ENCODE assay signal across 1 cellular context in genomic region chr16:25038239-25038954, GRCh38.
TF ChIP-seq lines count a peak whose summit lies in the region.

No MANE protein-coding gene starts in this region.

TF ChIP-seq in HepG2, 621 proteins besides CTCF, POLR2A, EP300 and RAD21:
- TF ChIP-seq FOXK2 (IDR thresholded peaks at IDR 0.05), result no peak
- no peak for TF ChIP-seq TMF1 (CRISPR knock-in tag; IDR thresholded peaks at IDR 0.05; ENCODE audit: low read depth)
- TF ChIP-seq, protein P1, sequence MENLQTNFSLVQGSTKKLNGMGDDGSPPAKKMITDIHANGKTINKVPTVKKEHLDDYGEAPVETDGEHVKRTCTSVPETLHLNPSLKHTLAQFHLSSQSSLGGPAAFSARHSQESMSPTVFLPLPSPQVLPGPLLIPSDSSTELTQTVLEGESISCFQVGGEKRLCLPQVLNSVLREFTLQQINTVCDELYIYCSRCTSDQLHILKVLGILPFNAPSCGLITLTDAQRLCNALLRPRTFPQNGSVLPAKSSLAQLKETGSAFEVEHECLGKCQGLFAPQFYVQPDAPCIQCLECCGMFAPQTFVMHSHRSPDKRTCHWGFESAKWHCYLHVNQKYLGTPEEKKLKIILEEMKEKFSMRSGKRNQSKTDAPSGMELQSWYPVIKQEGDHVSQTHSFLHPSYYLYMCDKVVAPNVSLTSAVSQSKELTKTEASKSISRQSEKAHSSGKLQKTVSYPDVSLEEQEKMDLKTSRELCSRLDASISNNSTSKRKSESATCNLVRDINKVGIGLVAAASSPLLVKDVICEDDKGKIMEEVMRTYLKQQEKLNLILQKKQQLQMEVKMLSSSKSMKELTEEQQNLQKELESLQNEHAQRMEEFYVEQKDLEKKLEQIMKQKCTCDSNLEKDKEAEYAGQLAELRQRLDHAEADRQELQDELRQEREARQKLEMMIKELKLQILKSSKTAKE (CRISPR knock-in tag; IDR thresholded peaks at IDR 0.05; ENCODE audit: borderline replicate concordance), result no peak
- TF ChIP-seq KLF12 (CRISPR knock-in tag; IDR thresholded peaks at IDR 0.05; ENCODE audit: borderline replicate concordance), result no peak
- TF ChIP-seq, protein P2, sequence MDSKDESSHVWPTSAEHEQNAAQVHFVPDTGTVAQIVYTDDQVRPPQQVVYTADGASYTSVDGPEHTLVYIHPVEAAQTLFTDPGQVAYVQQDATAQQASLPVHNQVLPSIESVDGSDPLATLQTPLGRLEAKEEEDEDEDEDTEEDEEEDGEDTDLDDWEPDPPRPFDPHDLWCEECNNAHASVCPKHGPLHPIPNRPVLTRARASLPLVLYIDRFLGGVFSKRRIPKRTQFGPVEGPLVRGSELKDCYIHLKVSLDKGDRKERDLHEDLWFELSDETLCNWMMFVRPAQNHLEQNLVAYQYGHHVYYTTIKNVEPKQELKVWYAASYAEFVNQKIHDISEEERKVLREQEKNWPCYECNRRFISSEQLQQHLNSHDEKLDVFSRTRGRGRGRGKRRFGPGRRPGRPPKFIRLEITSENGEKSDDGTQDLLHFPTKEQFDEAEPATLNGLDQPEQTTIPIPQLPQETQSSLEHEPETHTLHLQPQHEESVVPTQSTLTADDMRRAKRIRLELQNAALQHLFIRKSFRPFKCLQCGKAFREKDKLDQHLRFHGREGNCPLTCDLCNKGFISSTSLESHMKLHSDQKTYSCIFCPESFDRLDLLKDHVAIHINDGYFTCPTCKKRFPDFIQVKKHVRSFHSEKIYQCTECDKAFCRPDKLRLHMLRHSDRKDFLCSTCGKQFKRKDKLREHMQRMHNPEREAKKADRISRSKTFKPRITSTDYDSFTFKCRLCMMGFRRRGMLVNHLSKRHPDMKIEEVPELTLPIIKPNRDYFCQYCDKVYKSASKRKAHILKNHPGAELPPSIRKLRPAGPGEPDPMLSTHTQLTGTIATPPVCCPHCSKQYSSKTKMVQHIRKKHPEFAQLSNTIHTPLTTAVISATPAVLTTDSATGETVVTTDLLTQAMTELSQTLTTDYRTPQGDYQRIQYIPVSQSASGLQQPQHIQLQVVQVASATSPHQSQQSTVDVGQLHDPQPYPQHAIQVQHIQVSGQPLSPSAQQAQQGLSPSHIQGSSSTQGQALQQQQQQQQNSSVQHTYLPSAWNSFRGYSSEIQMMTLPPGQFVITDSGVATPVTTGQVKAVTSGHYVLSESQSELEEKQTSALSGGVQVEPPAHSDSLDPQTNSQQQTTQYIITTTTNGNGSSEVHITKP (CRISPR knock-in tag; IDR thresholded peaks at IDR 0.05; ENCODE audit: low read depth), result no peak
- TF ChIP-seq, protein P3, sequence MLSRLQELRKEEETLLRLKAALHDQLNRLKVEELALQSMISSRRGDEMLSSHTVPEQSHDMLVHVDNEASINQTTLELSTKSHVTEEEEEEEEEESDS (CRISPR knock-in tag; IDR thresholded peaks at IDR 0.05; ENCODE audit: borderline replicate concordance), result no peak
- TF ChIP-seq CBX1 (IDR thresholded peaks at IDR 0.05; ENCODE audit: low read depth), result no peak
- TF ChIP-seq ZNF616 (CRISPR knock-in tag; IDR thresholded peaks at IDR 0.05; ENCODE audit: low read depth), result no peak
- TF ChIP-seq ATF7-NPFF (CRISPR knock-in tag; IDR thresholded peaks at IDR 0.05; ENCODE audit: low read depth), result no peak
- TF ChIP-seq CEBPB (IDR thresholded peaks at IDR 0.05; ENCODE audit: borderline replicate concordance, low read depth, low read length), result no peak
- TF ChIP-seq SNRNP70 (IDR thresholded peaks at IDR 0.05; ENCODE audit: low read depth, low read length), result no peak
- no peak for TF ChIP-seq SRY (CRISPR knock-in tag; IDR thresholded peaks at IDR 0.05)
- no peak for TF ChIP-seq GFI1 (CRISPR knock-in tag; IDR thresholded peaks at IDR 0.05; ENCODE audit: borderline replicate concordance)
- TF ChIP-seq ZNF552 (CRISPR knock-in tag; IDR thresholded peaks at IDR 0.05; ENCODE audit: borderline replicate concordance), result no peak
- TF ChIP-seq ZNF407 (CRISPR knock-in tag; IDR thresholded peaks at IDR 0.05; ENCODE audit: not compliant biosample characterization), result no peak
- TF ChIP-seq ZNF451 (CRISPR knock-in tag; IDR thresholded peaks at IDR 0.05), result no peak
- TF ChIP-seq ARNTL (CRISPR knock-in tag; IDR thresholded peaks at IDR 0.05), result no peak
- no peak for TF ChIP-seq ZNF883 (CRISPR knock-in tag; IDR thresholded peaks at IDR 0.05; ENCODE audit: not compliant biosample characterization)
